Comparison of ENCODE assay signal across 29 cellular contexts in genomic region chr2:160257742-160258577, GRCh38. TPM values are rescaled to one million over a fixed set of nuclear protein-coding genes. Genes with fewer than 3 reads are reported as not detected.
DNase-seq lines count a peak whose midpoint lies in the region; ATAC-seq and TF ChIP-seq lines count a peak whose summit lies in the region.
"Had no signal": no experiment of that assay in that cellular context is flagged by ENCODE, and none has a peak within 500 bp of the region (broad histone marks: within the 10 kb centered on the region; RNA-seq: fewer than 3 reads in every experiment).

No MANE protein-coding gene starts in this region.

- H3K9me3 ChIP-seq in PC-9 (ENCODE audit: insufficient read depth, low read depth) = 0 out of 2 replicates have a peak, but pooled peaks cover 3% of the 10 kb centered on the region
- no peaks in the 10 kb centered on the region for H3K9me3 ChIP-seq in prostate gland
- H3K9me3 ChIP-seq in H9 (ENCODE audit: control insufficient read depth, low read depth, low read length) = no peaks in the 10 kb centered on the region

- H3K56ac ChIP-seq in H9 (ENCODE audit: insufficient read length, low read depth, low read length) = no peak overlapping the region

- WGBS in prostate gland = 85% methylated on average over 14 of the region's 14 CpGs
- WGBS in H9 (ENCODE audit: extremely low coverage, insufficient read length, low lambda C conversion rate) = no CpG with 5 or more reads among the region's 14 CpGs

- no peaks in the 10 kb centered on the region for H3K36me3 Mint-ChIP-seq in endothelial cell (ENCODE audit: low read depth, unreplicated experiment)
- H3K36me3 Mint-ChIP-seq in H9 (ENCODE audit: insufficient read depth in 1 of 3, low read depth in 3 of 3) = 0 out of 7 replicates have a peak, but pooled peaks cover 0 to 4% (median 0%) of the 10 kb centered on the region in 3 experiments
- H3K36me3 Mint-ChIP-seq: CD14-positive monocyte; stimulated activated memory B cell treated with anti-CD40 and anti-IgM and Interleukin-4, amounts not matched to agents 10 μg/mL and 1 μg/mL and 100 μg/mL, for 72 hours had no signal

- H4K20me1 ChIP-seq in PC-9 (ENCODE audit: insufficient read depth) (no peaks in the 10 kb centered on the region), H9 (ENCODE audit: control insufficient read depth, insufficient read depth, insufficient read length) (no peaks in the 10 kb centered on the region)

- no peak overlapping the region for H4K5ac ChIP-seq in H9 (ENCODE audit: insufficient read length, low read depth, low read length)

- H3K9ac ChIP-seq in H9 (ENCODE audit: extremely low read depth, insufficient read length, low read length) = no peak overlapping the region

- H3K27me3 Mint-ChIP-seq in endothelial cell (ENCODE audit: unreplicated experiment) (peaks cover 2% of the 10 kb centered on the region), H9 (ENCODE audit: low read depth) (no peaks in the 10 kb centered on the region)

- no peak overlapping the region for H3K14ac ChIP-seq in H9 (ENCODE audit: insufficient read depth, low read length)

- no peak for ATAC-seq in foreskin keratinocyte
- no peak for ATAC-seq in HG02571 (IDR thresholded peaks at IDR 0.05; ENCODE audit: unreplicated experiment)
- ATAC-seq: SK-N-SH treated with all-trans-retinoic acid at 6 μM for 48 hours; stimulated activated memory B cell treated with anti-CD40 and anti-IgM and Interleukin-4, amounts not matched to agents 10 μg/mL and 1 μg/mL and 100 μg/mL, for 72 hours had no signal

- peak; percentile 26 for DNase-seq in CD1c-positive myeloid dendritic cell (ENCODE audit: extremely low spot score)
- DNase-seq in PC-9 = no peak
- no peak for DNase-seq in foreskin keratinocyte
- no peak for DNase-seq in prostate gland (ENCODE audit: low spot score)
- no peak for DNase-seq in SKM-1 treated with dmso at 0.1 percent for 144 hours (lab: John Stamatoyannopoulos, UW; ENCODE audit: unreplicated experiment)
- DNase-seq in endothelial cell (ENCODE audit: low spot score) = no peak
- DNase-seq in H9 = no peak
- DNase-seq: activated CD4-positive, alpha-beta T cell treated with anti-CD3 and anti-CD28 coated beads for 48 hours; activated naive CD4-positive, alpha-beta T cell; activated T-cell treated with anti-CD3 and anti-CD28 coated beads, Interleukin-2, amount 50 U/mL, for 48 hours; brain microvascular endothelial cell; EL; endodermal cell; glutamatergic neuron; KBM-7; mammary epithelial cell; NCI-H1436 treated with DMSO at 0.1 percent for 48 hours; NCI-H524 treated with DMSO at 0.1 percent for 48 hours; nucleus accumbens; RPMI8226; stimulated activated CD4-positive, alpha-beta T cell treated with anti-CD3 and anti-CD28 coated beads, Interleukin-4, amount 100 ng/mL, for 1 hour had no signal

- no peaks in the 10 kb centered on the region for H3K79me1 ChIP-seq in H9 (ENCODE audit: insufficient read depth, low read depth, low read length, poor library complexity, severe bottlenecking)

- peak overlapping the region; percentile 57; the same call in 1 of the 2 replicates for H3K4me2 ChIP-seq in PC-9
- H3K4me2 ChIP-seq in H9 (ENCODE audit: insufficient read depth, insufficient read length, low read length) = no peak overlapping the region

- TF ChIP-seq POLR2A in prostate gland (IDR thresholded peaks at IDR 0.05) = no peak

- intact Hi-C loops in PC-9 (cut with micrococcal nuclease; ENCODE audit: unreplicated experiment) (loop anchor here (1.0 to 10.0 kb wide), 4 partner anchors 13 to 737 kb away; no protein-coding TSS in a partner anchor), prostate gland (cut with DNase I) (no loop called here)

- H3K23me2 ChIP-seq in H9 (ENCODE audit: insufficient read length, low read depth, low read length, poor library complexity, severe bottlenecking) = no peaks in the 10 kb centered on the region

- H3K4me3 ChIP-seq in PC-9 (no peak overlapping the region), prostate gland (no peak overlapping the region)
- H3K4me3 ChIP-seq: coronary artery had no signal

- H3K27me3 ChIP-seq in PC-9 (ENCODE audit: insufficient read depth, low read depth) = no peaks in the 10 kb centered on the region
- H3K27me3 ChIP-seq in foreskin keratinocyte = no peaks in the 10 kb centered on the region
- no peaks in the 10 kb centered on the region for H3K27me3 ChIP-seq in prostate gland (replicated peaks; ENCODE audit: insufficient read depth)
- no peaks in the 10 kb centered on the region for H3K27me3 ChIP-seq in H9 (ENCODE audit: insufficient read depth, low read length)
- H3K27me3 ChIP-seq: brain microvascular endothelial cell had no signal

- no peak overlapping the region for H4K91ac ChIP-seq in H9 (ENCODE audit: insufficient read length, low read depth, low read length)

- H2AFZ ChIP-seq in PC-9 (no peak overlapping the region), H9 (ENCODE audit: low read length) (no peak overlapping the region)

- no peaks in the 10 kb centered on the region for H3K36me3 ChIP-seq in PC-9 (ENCODE audit: low read depth)
- no peaks in the 10 kb centered on the region for H3K36me3 ChIP-seq in prostate gland
- H3K36me3 ChIP-seq: brain microvascular endothelial cell had no signal

- TF ChIP-seq CTCF in PC-9 (conservative IDR thresholded peaks at IDR 0.05) (no peak), foreskin keratinocyte (conservative IDR thresholded peaks at IDR 0.05) (peak; percentile 20), prostate gland (IDR thresholded peaks at IDR 0.05) (no peak), endothelial cell (IDR thresholded peaks at IDR 0.05; ENCODE audit: unreplicated experiment) (no peak), H9 (conservative IDR thresholded peaks at IDR 0.05) (no peak)

- H3T11ph ChIP-seq in H9 (ENCODE audit: low read length) = no peak overlapping the region

- no peak overlapping the region for H3K27ac Mint-ChIP-seq in endothelial cell (ENCODE audit: unreplicated experiment)
- H3K27ac Mint-ChIP-seq in H9 = no peak overlapping the region; a peak in 1 of 7 replicates
- H3K27ac Mint-ChIP-seq: CD14-positive monocyte; endodermal cell; stimulated activated memory B cell treated with anti-CD40 and anti-IgM and Interleukin-4, amounts not matched to agents 10 μg/mL and 1 μg/mL and 100 μg/mL, for 72 hours had no signal

- H3K27ac ChIP-seq in PC-9 (peak overlapping the region; percentile 84), foreskin keratinocyte (peak overlapping the region; percentile 55), prostate gland (peak overlapping the region; percentile 45 to 69), H9 (ENCODE audit: insufficient read length, low read depth, low read length) (no peak overlapping the region)
- H3K27ac ChIP-seq: brain microvascular endothelial cell, coronary artery, VCaP had no signal

- H2BK120ac ChIP-seq in H9 (ENCODE audit: low read depth, low read length, poor library complexity, severe bottlenecking) = no peak overlapping the region

- no peaks in the 10 kb centered on the region for H3K4me1 Mint-ChIP-seq in endothelial cell (ENCODE audit: unreplicated experiment)
- peaks cover 4 to 8% of the 10 kb centered on the region in 2 experiments; a peak in 2 of 4 replicates for H3K4me1 Mint-ChIP-seq in H9
- H3K4me1 Mint-ChIP-seq: endodermal cell; stimulated activated memory B cell treated with anti-CD40 and anti-IgM and Interleukin-4, amounts not matched to agents 10 μg/mL and 1 μg/mL and 100 μg/mL, for 72 hours had no signal

- no peak overlapping the region for H2BK12ac ChIP-seq in H9 (ENCODE audit: insufficient read length, low read depth, low read length)

- no peak overlapping the region for H2BK5ac ChIP-seq in H9 (ENCODE audit: insufficient read length, low read length)

- H3K4me1 ChIP-seq in PC-9 (replicated peaks; ENCODE audit: insufficient read depth) = peaks cover 26% of the 10 kb centered on the region
- H3K4me1 ChIP-seq in foreskin keratinocyte = peaks cover 23% of the 10 kb centered on the region
- H3K4me1 ChIP-seq in prostate gland (replicated peaks) = no peaks in the 10 kb centered on the region
- peaks cover 2% of the 10 kb centered on the region; the same call in 1 of the 2 replicates for H3K4me1 ChIP-seq in H9 (ENCODE audit: insufficient read depth, low read length)

- BruUV-seq in PC-9 (replicated peaks; lab: Mats Ljungman, UMichigan) = no TSS peak

- H3K18ac ChIP-seq in H9 (ENCODE audit: insufficient read length, low read depth, low read length) = no peak overlapping the region

- CTCF ChIA-PET in PC-9 (lab: Charles Lee) = interaction anchor here (2.1 kb wide), 1 partner anchor 12 kb away, joined by 8 read pairs; no protein-coding TSS in a partner anchor

- POLR2A ChIA-PET in PC-9 (lab: Charles Lee; ENCODE audit: unreplicated experiment) = no interaction called here

- H2BK20ac ChIP-seq in H9 (ENCODE audit: low read depth, low read length, poor library complexity, severe bottlenecking) = no peak overlapping the region

- peaks cover 24% of the 10 kb centered on the region for H3F3A ChIP-seq in PC-9 (ENCODE audit: insufficient read depth, low read depth)

- H3K9me3 Mint-ChIP-seq in endothelial cell (ENCODE audit: unreplicated experiment) = no peaks in the 10 kb centered on the region
- H3K9me3 Mint-ChIP-seq in H9 = peaks cover 0 to 2% of the 10 kb centered on the region in 2 experiments; a peak in 1 of 5 replicates
- H3K9me3 Mint-ChIP-seq: endodermal cell had no signal

- H3K79me2 ChIP-seq in PC-9 (ENCODE audit: low read depth) = no peaks in the 10 kb centered on the region
- H3K79me2 ChIP-seq in H9 (ENCODE audit: insufficient read depth, low read length) = no peaks in the 10 kb centered on the region

- H3K4ac ChIP-seq in H9 (ENCODE audit: low read depth, low read length) = no peak overlapping the region

- no peak overlapping the region for H2AK5ac ChIP-seq in H9 (ENCODE audit: insufficient read length, low read length)

- no peaks in the 10 kb centered on the region for H3K9me2 ChIP-seq in PC-9 (ENCODE audit: insufficient read depth)

- no peak overlapping the region for H3K23ac ChIP-seq in H9 (ENCODE audit: insufficient read length, low read depth, low read length)

- no peak overlapping the region for H2BK15ac ChIP-seq in H9 (ENCODE audit: low read depth, low read length)

- H3K4me3 Mint-ChIP-seq in endothelial cell (ENCODE audit: unreplicated experiment) (no peak overlapping the region), H9 (no peak overlapping the region)
- H3K4me3 Mint-ChIP-seq: CD14-positive monocyte; endodermal cell; stimulated activated memory B cell treated with anti-CD40 and anti-IgM and Interleukin-4, amounts not matched to agents 10 μg/mL and 1 μg/mL and 100 μg/mL, for 72 hours had no signal

- no peak overlapping the region for H4K8ac ChIP-seq in H9 (replicated peaks; ENCODE audit: insufficient read length, low read depth, low read length)

RNA-seq across cellular contexts. Expression of gene ITGB6, which starts 57.9 kb away (rescaled TPM):
- total RNA-seq in PC-9 (2021) (24.3 and 30.6 TPM in 2 replicates), foreskin keratinocyte (41.2 and 113 TPM in 2 replicates), prostate gland (10 to 100 TPM in 1 of 2 donors, 1 to 10 TPM in 1; 7.3 to 12.3 TPM), endothelial cell (ENCODE audit: unreplicated experiment) (not detected), H9 (2021) (not detected in 2 replicates)
- 13.9 and 31.2 TPM in 2 replicates for polyA plus RNA-seq in foreskin keratinocyte
- total RNA-seq: T-helper 2 cell treated with Interferon-gamma antibody and Interleukin-4, amounts not matched to agents 100 ng/mL and 5 ng/mL, for 36 hours; temporal lobe had no signal
- polyA plus RNA-seq: CD14-positive monocyte had no signal
